Comparison of ENCODE assay signal across 18 cellular contexts in the genomic region with DNA sequence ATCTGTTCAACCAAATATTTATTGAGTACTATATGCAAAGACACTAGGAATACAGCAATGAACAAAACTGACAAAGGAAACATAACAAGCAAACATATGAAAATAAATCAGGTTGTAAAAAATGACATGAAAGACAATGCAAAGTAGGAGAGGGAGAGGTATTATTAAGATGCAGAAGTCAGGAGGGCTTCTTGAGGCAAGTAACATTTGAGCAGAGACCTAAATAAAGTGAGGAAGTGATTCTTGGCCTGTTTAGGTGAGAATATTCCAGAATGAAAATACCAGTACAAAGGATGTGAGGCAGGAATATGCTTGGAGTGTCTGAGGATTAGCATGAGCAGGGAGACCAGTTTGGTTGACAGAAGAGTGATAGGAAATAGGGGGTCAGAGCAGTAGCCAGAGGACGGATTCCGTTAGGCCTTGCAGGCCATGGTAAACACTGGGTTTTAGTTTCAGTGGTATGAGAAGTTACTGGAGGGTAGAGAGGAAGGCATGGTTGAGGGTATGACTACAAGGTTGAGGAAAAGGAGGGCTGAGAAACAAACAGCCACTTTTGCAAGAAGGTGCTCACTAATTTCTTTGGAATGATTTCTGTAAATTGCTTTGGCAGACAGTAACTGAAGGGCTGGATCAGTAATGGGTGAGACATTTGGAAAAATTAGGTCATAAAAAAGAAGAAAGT.
DNase-seq lines count a peak whose midpoint lies in the region; ATAC-seq and TF ChIP-seq lines count a peak whose summit lies in the region.
"Had no signal": no experiment of that assay in that cellular context is flagged by ENCODE, and none has a peak within 500 bp of the region (broad histone marks: within the 10 kb centered on the region; RNA-seq: fewer than 3 reads in every experiment).

No MANE protein-coding gene starts in this region.

- H3K4me1 ChIP-seq in GM23338 (ENCODE audit: insufficient read depth) (peaks cover 26% of the 10 kb centered on the region), Panc1 (ENCODE audit: control insufficient read depth, insufficient read depth, low read length) (peaks cover 38% of the 10 kb centered on the region), neural progenitor cell (peaks cover 20% of the 10 kb centered on the region), mucosa of descending colon (ENCODE audit: low read depth) (no peaks in the 10 kb centered on the region), Karpas-422 (ENCODE audit: low read length) (no peaks in the 10 kb centered on the region), ovary (ENCODE audit: insufficient read depth) (no peaks in the 10 kb centered on the region), mammary epithelial cell (ENCODE audit: insufficient read depth, low read length) (no peaks in the 10 kb centered on the region)
- H3K4me1 ChIP-seq: ascending aorta had no signal

- H3K27ac Mint-ChIP-seq in GM23338, result no peak overlapping the region
- no peak overlapping the region for H3K27ac Mint-ChIP-seq in neural progenitor cell
- H3K27ac Mint-ChIP-seq: activated CD4-positive, alpha-beta T cell treated with anti-CD3 and anti-CD28 coated beads, Interleukin-2, amount 10 ng/mL, durations not matched to agents 7 days and 5 days; stimulated activated effector memory CD8-positive, alpha-beta T cell treated with anti-CD3 and anti-CD28 coated beads, Interleukin-12 subunit alpha, Interleukin-12 subunit beta, amount 100 ng/mL, for 72 hours; T-helper 17 cell had no signal

- no peaks in the 10 kb centered on the region for H3K9me3 Mint-ChIP-seq in GM23338
- H3K9me3 Mint-ChIP-seq in neural progenitor cell, result no peaks in the 10 kb centered on the region
- H3K9me3 Mint-ChIP-seq: activated CD4-positive, alpha-beta T cell treated with anti-CD3 and anti-CD28 coated beads, Interleukin-2, amount 10 ng/mL, durations not matched to agents 7 days and 5 days; stimulated activated effector memory CD8-positive, alpha-beta T cell treated with anti-CD3 and anti-CD28 coated beads, Interleukin-12 subunit alpha, Interleukin-12 subunit beta, amount 100 ng/mL, for 72 hours had no signal

- H2AFZ ChIP-seq in GM23338 (no peak overlapping the region), neural progenitor cell (replicated peaks) (no peak overlapping the region), Karpas-422 (ENCODE audit: low read length) (no peak overlapping the region), mammary epithelial cell (ENCODE audit: low read depth, low read length) (no peak overlapping the region)

- H4K20me1 ChIP-seq in GM23338 (replicated peaks; ENCODE audit: insufficient read depth) (no peaks in the 10 kb centered on the region), neural progenitor cell (ENCODE audit: low read depth) (no peaks in the 10 kb centered on the region), Karpas-422 (ENCODE audit: insufficient read depth, low read depth, low read length) (no peaks in the 10 kb centered on the region), mammary epithelial cell (ENCODE audit: insufficient read depth, low read length) (no peaks in the 10 kb centered on the region)

- H3K36me3 Mint-ChIP-seq in GM23338 (ENCODE audit: low read depth), result no peaks in the 10 kb centered on the region
- H3K36me3 Mint-ChIP-seq in neural progenitor cell, result peaks cover 4% of the 10 kb centered on the region
- H3K36me3 Mint-ChIP-seq: stimulated activated effector memory CD8-positive, alpha-beta T cell treated with anti-CD3 and anti-CD28 coated beads, Interleukin-12 subunit alpha, Interleukin-12 subunit beta, amount 100 ng/mL, for 72 hours had no signal

- TF ChIP-seq EP300 in ovary (IDR thresholded peaks at IDR 0.05), result no peak

- H3K27me3 ChIP-seq in GM23338 (ENCODE audit: insufficient read depth), result no peaks in the 10 kb centered on the region
- no peaks in the 10 kb centered on the region for H3K27me3 ChIP-seq in Panc1 (ENCODE audit: control insufficient read depth, insufficient read depth, low read length)
- no peaks in the 10 kb centered on the region for H3K27me3 ChIP-seq in neural progenitor cell
- H3K27me3 ChIP-seq in Karpas-422 (ENCODE audit: low read length), result no peaks in the 10 kb centered on the region
- H3K27me3 ChIP-seq in ovary, result no peaks in the 10 kb centered on the region
- H3K27me3 ChIP-seq in mammary epithelial cell (ENCODE audit: insufficient read depth, low read length), result no peaks in the 10 kb centered on the region
- H3K27me3 ChIP-seq: ascending aorta, dorsolateral prefrontal cortex, gastroesophageal sphincter had no signal

- H3K4me3 Mint-ChIP-seq in GM23338 (no peak overlapping the region), neural progenitor cell (no peak overlapping the region)
- H3K4me3 Mint-ChIP-seq: activated CD4-positive, alpha-beta T cell treated with anti-CD3 and anti-CD28 coated beads, Interleukin-2, amount 10 ng/mL, durations not matched to agents 7 days and 5 days; stimulated activated effector memory CD8-positive, alpha-beta T cell treated with anti-CD3 and anti-CD28 coated beads, Interleukin-12 subunit alpha, Interleukin-12 subunit beta, amount 100 ng/mL, for 72 hours; T-helper 17 cell had no signal

- H3K4me1 Mint-ChIP-seq in GM23338 (peaks cover 21% of the 10 kb centered on the region), neural progenitor cell (peaks cover 22% of the 10 kb centered on the region)

- TF ChIP-seq POLR2A in ovary (IDR thresholded peaks at IDR 0.05), result no peak

- in situ Hi-C loops in Panc1 (cut with HindIII; ENCODE audit: low pct_unique_long_range_greater_than_20kb, low sequenced_read_pairs) (loop anchor here (25.0 kb wide), 1 partner anchor 457 kb away; a partner anchor contains a TSS), mammary epithelial cell (cut with MboI; ENCODE audit: low sequenced_read_pairs in 2 of 2) (loop anchor here in 1 of 2 donors (25.0 kb wide), 1 partner anchor 457 kb away; a partner anchor contains a TSS)

- H3K9ac ChIP-seq in neural progenitor cell (peak overlapping the region; percentile 15), Karpas-422 (ENCODE audit: low read length) (no peak overlapping the region), mammary epithelial cell (ENCODE audit: insufficient read depth, low read length) (no peak overlapping the region)

- 95 to 96% (median 95%) methylated on average over 2 of the region's 2 CpGs for WGBS in ovary, 3 donors
- WGBS in mammary epithelial cell (ENCODE audit: low coverage, missing lambda C conversion rate), result 87% methylated on average over 2 of the region's 2 CpGs

- H3F3A ChIP-seq in GM23338 (replicated peaks; ENCODE audit: low read depth) (no peaks in the 10 kb centered on the region; the same call in 1 of the 2 replicates), neural progenitor cell (ENCODE audit: low read depth) (peaks cover 20% of the 10 kb centered on the region)

- ATAC-seq in GM23338, result no peak
- ATAC-seq in Panc1, result no peak
- no peak for ATAC-seq in mucosa of descending colon
- ATAC-seq: gastroesophageal sphincter; stimulated activated effector memory CD8-positive, alpha-beta T cell treated with anti-CD3 and anti-CD28 coated beads, Interleukin-12 subunit alpha, Interleukin-12 subunit beta, amount 100 ng/mL, for 72 hours; T-helper 17 cell had no signal

- no peak overlapping the region for H3K4me3 ChIP-seq in GM23338
- no peak overlapping the region for H3K4me3 ChIP-seq in Panc1 (ENCODE audit: low read depth in 2 of 2, low read length in 2 of 2)
- no peak overlapping the region for H3K4me3 ChIP-seq in neural progenitor cell
- H3K4me3 ChIP-seq in mucosa of descending colon, result no peak overlapping the region
- no peak overlapping the region for H3K4me3 ChIP-seq in Karpas-422 (ENCODE audit: low read length)
- H3K4me3 ChIP-seq in ovary, result no peak overlapping the region
- no peak overlapping the region for H3K4me3 ChIP-seq in mammary epithelial cell (replicated peaks in 1 of 3; ENCODE audit: insufficient read depth in 1 of 3, low read depth in 2 of 3, low read length in 3 of 3)
- H3K4me3 ChIP-seq: ascending aorta, dorsolateral prefrontal cortex, gastroesophageal sphincter had no signal

- H3K27ac ChIP-seq in GM23338 (ENCODE audit: low read depth) (0 out of 2 replicates have a peak overlapping the region, but pooled peaks have one; percentile 13), Panc1 (ENCODE audit: low read length) (peak overlapping the region; percentile 78), neural progenitor cell (no peak overlapping the region), Karpas-422 (ENCODE audit: low read length) (no peak overlapping the region), ovary (no peak overlapping the region), mammary epithelial cell (ENCODE audit: insufficient read depth, low read depth, low read length) (no peak overlapping the region)
- H3K27ac ChIP-seq: ascending aorta, dorsolateral prefrontal cortex, gastroesophageal sphincter had no signal

- CTCF ChIA-PET in Panc1 (lab: Charles Lee) (no interaction called here), mammary epithelial cell (lab: Charles Lee; ENCODE audit: low non-redundant PET) (no interaction called here)

- H3K36me3 ChIP-seq in GM23338 (ENCODE audit: insufficient read depth) (no peaks in the 10 kb centered on the region), Panc1 (ENCODE audit: control insufficient read depth, insufficient read depth, low read length) (no peaks in the 10 kb centered on the region), neural progenitor cell (no peaks in the 10 kb centered on the region), mucosa of descending colon (ENCODE audit: low read depth) (no peaks in the 10 kb centered on the region), Karpas-422 (ENCODE audit: insufficient read depth, low read length) (no peaks in the 10 kb centered on the region), ovary (no peaks in the 10 kb centered on the region), mammary epithelial cell (ENCODE audit: insufficient read depth, low read length) (peaks cover 2% of the 10 kb centered on the region)

- H3K9me2 ChIP-seq in GM23338 (ENCODE audit: insufficient read depth), result no peaks in the 10 kb centered on the region
- no peaks in the 10 kb centered on the region for H3K9me2 ChIP-seq in Karpas-422 (replicated peaks; ENCODE audit: insufficient read depth, low read length)

- no peak overlapping the region for H3K4me2 ChIP-seq in GM23338
- H3K4me2 ChIP-seq in neural progenitor cell, result no peak overlapping the region
- H3K4me2 ChIP-seq in Karpas-422 (ENCODE audit: low read depth, low read length, poor library complexity, severe bottlenecking), result no peak overlapping the region
- H3K4me2 ChIP-seq in mammary epithelial cell (ENCODE audit: insufficient read depth, low read depth, low read length), result no peak overlapping the region

- H3K27me3 Mint-ChIP-seq in GM23338 (ENCODE audit: insufficient read depth, low read depth, poor library complexity), result no peaks in the 10 kb centered on the region
- no peaks in the 10 kb centered on the region for H3K27me3 Mint-ChIP-seq in neural progenitor cell (ENCODE audit: insufficient read depth, low read depth)
- H3K27me3 Mint-ChIP-seq: activated CD4-positive, alpha-beta T cell treated with anti-CD3 and anti-CD28 coated beads, Interleukin-2, amount 10 ng/mL, durations not matched to agents 7 days and 5 days; T-helper 17 cell had no signal

- dilution Hi-C loops in mammary epithelial cell (cut with HindIII; ENCODE audit: low sequenced_read_pairs), result no loop called here

- POLR2A ChIA-PET in Panc1 (lab: Charles Lee), result no interaction called here

- intact Hi-C loops in Panc1 (cut with micrococcal nuclease; ENCODE audit: unreplicated experiment), result no loop called here
- intact Hi-C loops in mucosa of descending colon (cut with DNase I, micrococcal nuclease), result no loop called here
- intact Hi-C loops in ovary (cut with DNase I), result loop anchor here in 1 of 4 donors (10.0 kb wide), 1 partner anchor 81 kb away; no protein-coding TSS in a partner anchor
- intact Hi-C loops in mammary epithelial cell (cut with micrococcal nuclease), result no loop called here

- peak; percentile 43 for DNase-seq in ELR (ENCODE audit: low read depth)
- no peak for DNase-seq in GM23338 (ENCODE audit: low spot score)
- no peak for DNase-seq in Panc1 (ENCODE audit: low read depth, low spot score)
- no peak for DNase-seq in neural progenitor cell (ENCODE audit: low spot score)
- DNase-seq in mucosa of descending colon, result no peak
- DNase-seq in Karpas-422, result no peak
- no peak for DNase-seq in ovary
- DNase-seq in mammary epithelial cell, result no peak
- DNase-seq: activated CD4-positive, alpha-beta T cell treated with anti-CD3 and anti-CD28 coated beads, Interleukin-2, amount 10 ng/mL, durations not matched to agents 7 days and 5 days; activated T-cell treated with anti-CD3 and anti-CD28 coated beads, Interleukin-2, amount 50 U/mL, for 48 hours; dorsolateral prefrontal cortex; NCI-H1092; NCI-H446 treated with DMSO at 0.1 percent for 48 hours; stimulated activated CD4-positive, alpha-beta T cell treated with anti-CD3 and anti-CD28 coated beads, Interleukin-2, amount 100 ng/mL, for 48 hours; T-helper 17 cell had no signal

- TF ChIP-seq CTCF in GM23338 (conservative IDR thresholded peaks at IDR 0.05; ENCODE audit: low read depth in 2 of 2), result no peak
- TF ChIP-seq CTCF in Panc1 (IDR thresholded peaks at IDR 0.05), result no peak
- TF ChIP-seq CTCF in neural progenitor cell (IDR thresholded peaks at IDR 0.05), result no peak
- no peak for TF ChIP-seq CTCF in mucosa of descending colon (IDR thresholded peaks at IDR 0.05)
- TF ChIP-seq CTCF in ovary (IDR thresholded peaks at IDR 0.05), result no peak
- TF ChIP-seq CTCF in mammary epithelial cell (conservative IDR thresholded peaks at IDR 0.05 in 1 of 2, IDR thresholded peaks at IDR 0.05 in 1 of 2; ENCODE audit: extremely low read depth in 1 of 2, insufficient read depth in 1 of 2, low read depth in 1 of 2, low read length in 2 of 2), result no peak

- H3K9me3 ChIP-seq in Panc1 (ENCODE audit: control insufficient read depth, insufficient read depth, low read depth, low read length) (no peaks in the 10 kb centered on the region), neural progenitor cell (ENCODE audit: low read depth) (no peaks in the 10 kb centered on the region), mucosa of descending colon (no peaks in the 10 kb centered on the region), Karpas-422 (ENCODE audit: low read length) (no peaks in the 10 kb centered on the region), ovary (no peaks in the 10 kb centered on the region), mammary epithelial cell (replicated peaks; ENCODE audit: insufficient read depth, low read length) (no peaks in the 10 kb centered on the region)
- H3K9me3 ChIP-seq: ascending aorta, gastroesophageal sphincter had no signal

- BruUV-seq in Panc1 (replicated peaks; lab: Mats Ljungman, UMichigan), result no TSS peak
- no TSS peak for BruUV-seq in mammary epithelial cell (replicated peaks; lab: Mats Ljungman, UMichigan)

- no peaks in the 10 kb centered on the region for H3K79me2 ChIP-seq in GM23338 (replicated peaks; ENCODE audit: insufficient read depth)
- no peaks in the 10 kb centered on the region for H3K79me2 ChIP-seq in neural progenitor cell (ENCODE audit: low read depth)
- no peaks in the 10 kb centered on the region for H3K79me2 ChIP-seq in Karpas-422 (ENCODE audit: low read length)
- no peaks in the 10 kb centered on the region for H3K79me2 ChIP-seq in mammary epithelial cell (ENCODE audit: insufficient read depth, low read length)

Comparison
In these comparisons a context has a peak if more than half of its experiments do, and no peak if none do; other contexts are left out.
1. H3K27ac ChIP-seq: peak in GM23338 (single experiment) and Panc1 (single experiment); none in neural progenitor cell (single experiment), Karpas-422 (single experiment), ovary (0 of 2) and mammary epithelial cell (single experiment).